16 cellular contexts compared by ENCODE assay signal in the genomic region with DNA sequence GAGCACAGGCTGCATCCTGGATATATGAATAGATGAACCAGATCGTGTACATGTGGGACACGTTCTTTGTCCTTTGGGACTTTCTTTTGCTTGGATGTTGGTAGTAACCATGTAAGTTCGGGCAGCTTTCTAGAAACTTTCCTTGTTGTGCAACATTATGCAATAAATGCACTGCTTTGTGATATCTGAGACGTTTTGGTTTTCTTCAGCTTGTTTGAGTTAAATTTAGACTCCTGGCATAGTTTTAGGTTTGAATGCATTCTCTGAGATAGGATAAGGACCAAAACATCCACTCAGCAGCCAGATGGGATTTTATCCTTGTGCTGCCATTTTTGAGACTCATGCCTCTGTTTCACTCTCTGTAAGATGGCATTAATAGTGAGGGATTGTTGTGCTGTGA.
DNase-seq lines count a peak whose midpoint lies in the region; ATAC-seq, FAIRE-seq and TF ChIP-seq lines count a peak whose summit lies in the region.
"Had no signal": no experiment of that assay in that cellular context is flagged by ENCODE, and none has a peak within 500 bp of the region (broad histone marks: within the 10 kb centered on the region; RNA-seq: fewer than 3 reads in every experiment).

No MANE protein-coding gene starts in this region.

- peak overlapping the region; percentile 56; the same call in 1 of the 2 replicates for H3K27ac ChIP-seq in Panc1 (ENCODE audit: low read length)
- H3K27ac ChIP-seq: psoas muscle had no signal

- H3K9me3 ChIP-seq in Panc1 (ENCODE audit: control insufficient read depth, insufficient read depth, low read depth, low read length), result no peaks in the 10 kb centered on the region
- H3K9me3 ChIP-seq: psoas muscle, stomach had no signal

- in situ Hi-C loops in Panc1 (cut with HindIII; ENCODE audit: low pct_unique_long_range_greater_than_20kb, low sequenced_read_pairs), result no loop called here

- H3K4me3 Mint-ChIP-seq in osteocyte (ENCODE audit: unreplicated experiment), result no peak overlapping the region
- H3K4me3 Mint-ChIP-seq in CD14-positive monocyte, result no peak overlapping the region
- H3K4me3 Mint-ChIP-seq: effector memory CD8-positive, alpha-beta T cell; T-helper 17 cell had no signal

- H3K4me3 ChIP-seq in Panc1 (ENCODE audit: low read depth in 2 of 2, low read length in 2 of 2), result no peak overlapping the region
- H3K4me3 ChIP-seq: GM12878, psoas muscle, stomach had no signal

- CTCF ChIA-PET in Panc1 (lab: Charles Lee), result interaction anchor here (0.5 kb wide), 1 partner anchor 267 kb away, joined by 8 read pairs; no protein-coding TSS in a partner anchor

- H3K36me3 ChIP-seq in Panc1 (ENCODE audit: control insufficient read depth, insufficient read depth, low read length), result no peaks in the 10 kb centered on the region
- H3K36me3 ChIP-seq: stomach had no signal

- H3K27ac Mint-ChIP-seq in osteocyte (ENCODE audit: unreplicated experiment) (peak overlapping the region; percentile 20), CD14-positive monocyte (no peak overlapping the region)
- H3K27ac Mint-ChIP-seq: effector memory CD8-positive, alpha-beta T cell; T-helper 17 cell had no signal

- DNase-seq in GM03348 (ENCODE audit: low spot score), result peak; percentile 73
- no peak for DNase-seq in Panc1 (ENCODE audit: low read depth, low spot score)
- DNase-seq in fibroblast of peridontal ligament (ENCODE audit: extremely low read depth), result peak; percentile 98
- no peak for DNase-seq in osteocyte (ENCODE audit: extremely low spot score, unreplicated experiment)
- DNase-seq in NAMALWA (ENCODE audit: low spot score), result no peak
- no peak for DNase-seq in CD14-positive monocyte (ENCODE audit: low spot score)
- no peak for DNase-seq in HTR-8/SVneo (ENCODE audit: insufficient read length, low spot score)
- DNase-seq: DMS 273 treated with DMSO at 0.1 percent for 48 hours; effector memory CD8-positive, alpha-beta T cell; H7; mammary epithelial cell; NCI-H2029 treated with DMSO at 0.1 percent for 48 hours; psoas muscle; stomach; T-helper 17 cell had no signal

- no peak for FAIRE-seq in HTR-8/SVneo (lab: Jason Lieb, UNC)
- FAIRE-seq: GM12878 had no signal

- POLR2A ChIA-PET in Panc1 (lab: Charles Lee), result interaction anchor here (0.6 kb wide), 1 partner anchor 123 kb away, joined by 3 read pairs; no protein-coding TSS in a partner anchor

- no peaks in the 10 kb centered on the region for H3K27me3 ChIP-seq in Panc1 (ENCODE audit: control insufficient read depth, insufficient read depth, low read length)
- H3K27me3 ChIP-seq: stomach had no signal

- H3K4me1 ChIP-seq in Panc1 (ENCODE audit: control insufficient read depth, insufficient read depth, low read length), result peaks cover 55% of the 10 kb centered on the region

- H3K36me3 Mint-ChIP-seq in osteocyte (ENCODE audit: unreplicated experiment) (peaks cover 4% of the 10 kb centered on the region), CD14-positive monocyte (peaks cover 0 to 2% of the 10 kb centered on the region in 2 donors)

- H3K4me1 Mint-ChIP-seq in osteocyte (ENCODE audit: unreplicated experiment) (peaks cover 37% of the 10 kb centered on the region), CD14-positive monocyte (peaks cover 14% of the 10 kb centered on the region)

- no TSS peak for BruUV-seq in Panc1 (replicated peaks; lab: Mats Ljungman, UMichigan)

- H3K9me3 Mint-ChIP-seq in osteocyte (ENCODE audit: unreplicated experiment), result no peaks in the 10 kb centered on the region
- peaks cover 0 to 13% (median 5%) of the 10 kb centered on the region in 7 donors for H3K9me3 Mint-ChIP-seq in CD14-positive monocyte
- H3K9me3 Mint-ChIP-seq: effector memory CD8-positive, alpha-beta T cell had no signal

- intact Hi-C loops in Panc1 (cut with micrococcal nuclease; ENCODE audit: unreplicated experiment) (no loop called here), CD14-positive monocyte (cut with micrococcal nuclease) (no loop called here)

- no peaks in the 10 kb centered on the region for H3K27me3 Mint-ChIP-seq in osteocyte (ENCODE audit: unreplicated experiment)
- peaks cover 0 to 4% (median 0%) of the 10 kb centered on the region in 3 donors for H3K27me3 Mint-ChIP-seq in CD14-positive monocyte (ENCODE audit: low read depth in 3 of 3)
- H3K27me3 Mint-ChIP-seq: T-helper 17 cell had no signal

- no peak for TF ChIP-seq CTCF in Panc1 (IDR thresholded peaks at IDR 0.05)
- no peak for TF ChIP-seq CTCF in osteocyte (IDR thresholded peaks at IDR 0.05)
- TF ChIP-seq CTCF in CD14-positive monocyte (IDR thresholded peaks at IDR 0.05), result no peak

- no peak for ATAC-seq in Panc1
- ATAC-seq: effector memory CD8-positive, alpha-beta T cell; GM12878; T-helper 17 cell had no signal

Comparison
In these comparisons a context has a peak if more than half of its experiments do, and no peak if none do; other contexts are left out.
1. DNase-seq: peak in GM03348 (single experiment) and fibroblast of peridontal ligament (single experiment); none in Panc1 (single experiment), osteocyte (single experiment), NAMALWA (single experiment), CD14-positive monocyte (single experiment) and HTR-8/SVneo (single experiment).